8 cellular contexts compared by ENCODE assay signal in genomic region chr12:111434049-111434448, GRCh38. TPM values are rescaled to one million over a fixed set of nuclear protein-coding genes. Genes with fewer than 3 reads are reported as not detected.
DNase-seq lines count a peak whose midpoint lies in the region; ATAC-seq, FAIRE-seq and TF ChIP-seq lines count a peak whose summit lies in the region.

No MANE protein-coding gene starts in this region.

- intact Hi-C loops in naive thymus-derived CD4-positive, alpha-beta T cell (cut with micrococcal nuclease) = loop anchor here (1.0 to 5.0 kb wide), 3 partner anchors 8 to 578 kb away; partner anchors contain the start of genes ERP29 (in 1 of the 2) and TMEM116 (in 1 of the 2)

- peak overlapping the region; percentile 63 for H3K27ac ChIP-seq in brain microvascular endothelial cell
- H3K27ac ChIP-seq in naive thymus-derived CD4-positive, alpha-beta T cell (ENCODE audit: low read depth, low read length) = peak overlapping the region; percentile 94

- H3K9me3 ChIP-seq in naive thymus-derived CD4-positive, alpha-beta T cell (ENCODE audit: control insufficient read depth in 2 of 3, low read length in 3 of 3) = no peaks in the 10 kb centered on the region

- in situ Hi-C loops in brain microvascular endothelial cell (cut with HindIII; ENCODE audit: low pct_ligation_motif_present, low sequenced_read_pairs) = no loop called here

- FAIRE-seq in HTR-8/SVneo (lab: Jason Lieb, UNC) = no peak

- H3K27me3 ChIP-seq in brain microvascular endothelial cell (replicated peaks) = no peaks in the 10 kb centered on the region
- no peaks in the 10 kb centered on the region for H3K27me3 ChIP-seq in naive thymus-derived CD4-positive, alpha-beta T cell (ENCODE audit: control insufficient read depth in 2 of 2, insufficient read depth in 2 of 2, low read length in 2 of 2)

- H3K4me1 Mint-ChIP-seq in stimulated activated naive CD8-positive, alpha-beta T cell treated with anti-CD3 and anti-CD28 coated beads, Interleukin-15, Interleukin-2, amounts not matched to agents 100 ng/mL and 50 ng/mL, for 24 hours (ENCODE audit: low read depth) = peaks cover 98% of the 10 kb centered on the region
- peaks cover 77 to 96% (median 94%) of the 10 kb centered on the region in 7 donors for H3K4me1 Mint-ChIP-seq in naive thymus-derived CD4-positive, alpha-beta T cell

- H3K4me3 Mint-ChIP-seq in stimulated activated naive CD8-positive, alpha-beta T cell treated with anti-CD3 and anti-CD28 coated beads, Interleukin-15, Interleukin-2, amounts not matched to agents 100 ng/mL and 50 ng/mL, for 24 hours = peak overlapping the region; percentile 80
- H3K4me3 Mint-ChIP-seq in naive thymus-derived CD4-positive, alpha-beta T cell = peak overlapping the region; percentile 67 to 88 (median 84)

- no peak for DNase-seq in stimulated activated naive CD8-positive, alpha-beta T cell treated with anti-CD3 and anti-CD28 coated beads, Interleukin-15, Interleukin-2, amounts not matched to agents 100 U/mL and 50 U/mL, for 24 hours
- DNase-seq in brain microvascular endothelial cell (no peak), NCI-H1930 (lab: John Stamatoyannopoulos, UW) (no peak), HTR-8/SVneo (ENCODE audit: insufficient read length, low spot score) (no peak), DMS53 treated with DMSO at 0.1 percent for 48 hours (lab: John Stamatoyannopoulos, UW; ENCODE audit: unreplicated experiment) (no peak)
- no peak for DNase-seq in naive thymus-derived CD4-positive, alpha-beta T cell

- peak overlapping the region; percentile 96 for H3K27ac Mint-ChIP-seq in stimulated activated naive CD8-positive, alpha-beta T cell treated with anti-CD3 and anti-CD28 coated beads, Interleukin-15, Interleukin-2, amounts not matched to agents 100 ng/mL and 50 ng/mL, for 24 hours
- H3K27ac Mint-ChIP-seq in naive thymus-derived CD4-positive, alpha-beta T cell = peak overlapping the region; percentile 97 to 99 (median 99)

- POLR2A ChIA-PET in naive thymus-derived CD4-positive, alpha-beta T cell (lab: Charles Lee) = interaction anchor here (0.8 to 7.9 kb wide), 9 partner anchors 8 to 252 kb away, joined by 3 to 71 read pairs (median 13); partner anchors contain the start of genes ACAD10, BRAP and SH2B3

- no peaks in the 10 kb centered on the region for H3K9me3 Mint-ChIP-seq in stimulated activated naive CD8-positive, alpha-beta T cell treated with anti-CD3 and anti-CD28 coated beads, Interleukin-15, Interleukin-2, amounts not matched to agents 100 ng/mL and 50 ng/mL, for 24 hours
- no peaks in the 10 kb centered on the region for H3K9me3 Mint-ChIP-seq in naive thymus-derived CD4-positive, alpha-beta T cell

- no peak for TF ChIP-seq CTCF in brain microvascular endothelial cell (IDR thresholded peaks at IDR 0.05; ENCODE audit: low read depth, low read length, missing control alignments)

- H3K36me3 Mint-ChIP-seq in stimulated activated naive CD8-positive, alpha-beta T cell treated with anti-CD3 and anti-CD28 coated beads, Interleukin-15, Interleukin-2, amounts not matched to agents 100 ng/mL and 50 ng/mL, for 24 hours (ENCODE audit: low read depth) = peaks cover 70% of the 10 kb centered on the region
- H3K36me3 Mint-ChIP-seq in naive thymus-derived CD4-positive, alpha-beta T cell = peaks cover 0 to 32% (median 0%) of the 10 kb centered on the region in 5 donors

- H3K27me3 Mint-ChIP-seq in stimulated activated naive CD8-positive, alpha-beta T cell treated with anti-CD3 and anti-CD28 coated beads, Interleukin-15, Interleukin-2, amounts not matched to agents 100 ng/mL and 50 ng/mL, for 24 hours = no peaks in the 10 kb centered on the region
- no peaks in the 10 kb centered on the region for H3K27me3 Mint-ChIP-seq in naive thymus-derived CD4-positive, alpha-beta T cell

- H3K36me3 ChIP-seq in brain microvascular endothelial cell (replicated peaks) = peaks cover 24% of the 10 kb centered on the region
- no peaks in the 10 kb centered on the region for H3K36me3 ChIP-seq in naive thymus-derived CD4-positive, alpha-beta T cell (ENCODE audit: control insufficient read depth in 2 of 3, insufficient read depth in 3 of 3, low read length in 3 of 3)

- no peak overlapping the region for H3K4me3 ChIP-seq in brain microvascular endothelial cell (ENCODE audit: low read depth, low read length)
- peak overlapping the region; percentile 56 for H3K4me3 ChIP-seq in naive thymus-derived CD4-positive, alpha-beta T cell (ENCODE audit: low read length)

- ATAC-seq in stimulated activated naive CD8-positive, alpha-beta T cell treated with anti-CD3 and anti-CD28 coated beads, Interleukin-15, Interleukin-2, amounts not matched to agents 100 U/mL and 50 U/mL, for 24 hours = no peak
- ATAC-seq in naive thymus-derived CD4-positive, alpha-beta T cell = no peak
- no peak for ATAC-seq in HG03457 (IDR thresholded peaks at IDR 0.05; ENCODE audit: unreplicated experiment)

- H3K4me1 ChIP-seq in naive thymus-derived CD4-positive, alpha-beta T cell (ENCODE audit: control insufficient read depth in 2 of 2, insufficient read depth in 2 of 2, low read length in 2 of 2) = peaks cover 91 to 92% of the 10 kb centered on the region in 2 donors

- CTCF ChIA-PET in naive thymus-derived CD4-positive, alpha-beta T cell (lab: Charles Lee) = interaction anchor here (0.7 to 4.4 kb wide), 7 partner anchors 10 to 36 kb away, joined by 3 to 32 read pairs (median 10); no protein-coding TSS in a partner anchor

RNA-seq across cellular contexts. Expression of gene SH2B3, which starts 28.3 kb away (rescaled TPM):
- total RNA-seq in naive thymus-derived CD4-positive, alpha-beta T cell = 10 to 100 TPM; 18.5 to 71.4 (median 29.8) TPM
- polyA plus RNA-seq in naive thymus-derived CD4-positive, alpha-beta T cell = 1 to 10 TPM; 3.5 to 7.8 TPM
